ENCODE assay signal across 13 cellular contexts in genomic region chr2:13652531-13653313, GRCh38.
A peak's percentile ranks its signal among the peaks of the same experiment; 100 is the strongest.
DNase-seq lines count a peak whose midpoint lies in the region; ATAC-seq, FAIRE-seq and TF ChIP-seq lines count a peak whose summit lies in the region.
"Had no signal": no experiment of that assay in that cellular context is flagged by ENCODE, and none has a peak within 500 bp of the region (broad histone marks: within the 10 kb centered on the region; RNA-seq: fewer than 3 reads in every experiment).

No MANE protein-coding gene starts in this region.

- H3K27me3 ChIP-seq in SJCRH30, result no peaks in the 10 kb centered on the region
- no peaks in the 10 kb centered on the region for H3K27me3 ChIP-seq in keratinocyte (ENCODE audit: control insufficient read depth, extremely low read depth, insufficient read depth, low read length)
- H3K27me3 ChIP-seq in esophagus muscularis mucosa, result no peaks in the 10 kb centered on the region

- H3K4me3 ChIP-seq in SJCRH30 (no peak overlapping the region), keratinocyte (ENCODE audit: control insufficient read depth in 2 of 3, extremely low read depth in 1 of 3, insufficient read depth in 2 of 3, low read depth in 1 of 3, low read length in 3 of 3) (peak overlapping the region in 2 of 3 experiments; percentile 43 to 48), esophagus muscularis mucosa (no peak overlapping the region)
- H3K4me3 ChIP-seq: K562, mucosa of descending colon, SK-N-MC had no signal

- H3K9ac ChIP-seq in keratinocyte (ENCODE audit: control insufficient read depth, extremely low read depth, insufficient read depth, low read length), result peak overlapping the region; percentile 33

- ATAC-seq in GM18520 (IDR thresholded peaks at IDR 0.05; ENCODE audit: unreplicated experiment) (peak; percentile 52), HG02798 (IDR thresholded peaks at IDR 0.05; ENCODE audit: poor library complexity, unreplicated experiment) (peak; percentile 48), esophagus mucosa (no peak)
- ATAC-seq: K562, mucosa of descending colon had no signal

- H3K36me3 ChIP-seq in SJCRH30 (no peaks in the 10 kb centered on the region), keratinocyte (ENCODE audit: control insufficient read depth in 2 of 2, extremely low read depth in 1 of 2, insufficient read depth in 2 of 2, low read length in 2 of 2) (no peaks in the 10 kb centered on the region), esophagus muscularis mucosa (no peaks in the 10 kb centered on the region)

- H2AFZ ChIP-seq in keratinocyte (ENCODE audit: control insufficient read depth, low read length), result peak overlapping the region; percentile 68

- H4K20me1 ChIP-seq in keratinocyte (ENCODE audit: control insufficient read depth, extremely low read depth, insufficient read depth, low read length), result no peaks in the 10 kb centered on the region

- TF ChIP-seq EP300 in esophagus muscularis mucosa (IDR thresholded peaks at IDR 0.05), result no peak

- no peak for TF ChIP-seq CTCF in keratinocyte (optimal IDR thresholded peaks at IDR 0.05 in 1 of 3, IDR thresholded peaks at IDR 0.05 in 1 of 3, conservative IDR thresholded peaks at IDR 0.05 in 1 of 3; ENCODE audit: extremely low read depth in 1 of 3, insufficient read depth in 2 of 3, low read length in 3 of 3)
- no peak for TF ChIP-seq CTCF in esophagus muscularis mucosa (IDR thresholded peaks at IDR 0.05)

- dilution Hi-C loops in keratinocyte (cut with MboI; ENCODE audit: extremely low pct_ligation_motif_present, low sequenced_read_pairs), result no loop called here

- TF ChIP-seq POLR2A in esophagus muscularis mucosa (IDR thresholded peaks at IDR 0.05; ENCODE audit: low read depth), result no peak

- H3K27ac ChIP-seq in SJCRH30, result peak overlapping the region; percentile 61
- H3K27ac ChIP-seq in keratinocyte (ENCODE audit: control insufficient read depth, insufficient read depth, low read length), result peak overlapping the region; percentile 97
- H3K27ac ChIP-seq in esophagus muscularis mucosa (replicated peaks in 1 of 4), result no peak overlapping the region
- H3K27ac ChIP-seq: SK-N-MC had no signal

- peak; percentile 72 to 79 for DNase-seq in SJCRH30
- DNase-seq in keratinocyte (ENCODE audit: low read depth, low spot score), result peak; percentile 25
- no peak for DNase-seq in SHP77 treated with DMSO at 0.1 percent for 48 hours (lab: John Stamatoyannopoulos, UW)
- DNase-seq in esophagus muscularis mucosa (ENCODE audit: extremely low spot score), result no peak
- DNase-seq: activated T-cell treated with anti-CD3 and anti-CD28 coated beads, Interleukin-2, amount 50 U/mL, for 72 hours; mucosa of descending colon; stimulated activated CD4-positive, alpha-beta T cell treated with anti-CD3 and anti-CD28 coated beads, Interleukin-2, amount 100 ng/mL, for 24 hours had no signal

- H3K79me2 ChIP-seq in keratinocyte (ENCODE audit: control insufficient read depth, insufficient read depth, low read length), result no peaks in the 10 kb centered on the region

- WGBS in esophagus muscularis mucosa, result 55% methylated on average over 2 of the region's 2 CpGs

- no peaks in the 10 kb centered on the region for H3K9me1 ChIP-seq in keratinocyte (ENCODE audit: control insufficient read depth, extremely low read depth, insufficient read depth, low read length)

- H3K4me1 ChIP-seq in SJCRH30 (peaks cover 29% of the 10 kb centered on the region), keratinocyte (ENCODE audit: control insufficient read depth, extremely low read depth, insufficient read depth, low read length) (peaks cover 20% of the 10 kb centered on the region), esophagus muscularis mucosa (no peaks in the 10 kb centered on the region)

- H3K9me3 ChIP-seq in SJCRH30 (replicated peaks) (peaks cover 3% of the 10 kb centered on the region; the same call in 1 of the 2 replicates), keratinocyte (ENCODE audit: control insufficient read depth, low read depth, low read length) (peaks cover 6% of the 10 kb centered on the region), esophagus muscularis mucosa (no peaks in the 10 kb centered on the region)

- peak; percentile 97 for FAIRE-seq in keratinocyte (lab: Jason Lieb, UNC)
- FAIRE-seq: endometrium, K562 had no signal

- intact Hi-C loops in esophagus muscularis mucosa (cut with DNase I), result no loop called here

- H3K4me2 ChIP-seq in keratinocyte (ENCODE audit: control insufficient read depth, extremely low read depth, insufficient read depth, low read depth, low read length), result peak overlapping the region; percentile 82

Comparison
In these comparisons a context has a peak if more than half of its experiments do, and no peak if none do; other contexts are left out.
1. DNase-seq: peak in SJCRH30 (2 of 2) and keratinocyte (single experiment); none in SHP77 treated with DMSO at 0.1 percent for 48 hours (single experiment) and esophagus muscularis mucosa (single experiment).
2. H3K27ac ChIP-seq: peak in SJCRH30 (single experiment) and keratinocyte (single experiment); none in esophagus muscularis mucosa (0 of 4).
3. H3K4me3 ChIP-seq: peak in keratinocyte (2 of 3); none in SJCRH30 (single experiment) and esophagus muscularis mucosa (0 of 4).